In the genomic region with DNA sequence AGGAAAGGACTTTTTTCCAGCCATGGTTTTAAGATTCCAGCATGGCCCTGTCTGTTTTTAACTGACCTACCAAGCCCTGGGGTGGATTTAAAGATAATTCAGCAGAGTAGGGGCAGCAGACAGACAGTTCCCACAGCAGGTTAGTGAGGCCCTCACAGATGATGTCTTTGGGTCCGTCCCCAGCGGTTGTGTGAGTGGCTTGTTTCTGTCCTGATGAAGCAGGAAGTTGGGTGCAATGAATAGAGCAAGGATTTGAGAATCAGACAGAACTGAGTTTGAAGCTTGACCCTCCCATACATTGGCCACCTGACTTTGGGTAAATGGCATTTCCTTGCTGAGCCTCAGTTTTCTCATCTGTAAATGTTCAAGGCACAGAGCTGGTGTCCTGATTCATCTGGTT, we compare ENCODE assay signal across 28 cellular contexts.
"Had no signal": no experiment of that assay in that cellular context is flagged by ENCODE, and none has a peak within 500 bp of the region (broad histone marks: within the 10 kb centered on the region; RNA-seq: fewer than 3 reads in every experiment).

No MANE protein-coding gene starts in this region.

- DNase-seq: Kasumi-1, MV-4-11, NCI-H1048, NCI-H1105, NCI-H1417 treated with DMSO at 0.1 percent for 48 hours, NCI-H146, NCI-H1694 treated with DMSO at 0.1 percent for 48 hours, NCI-H1930, NCI-H2081, NCI-H2107, NCI-H226, NCI-H446, NCI-H510A, NCI-H524 treated with DMSO at 0.1 percent for 48 hours, NCI-H69, NCI-H774, OCI-M1, PC-9, Peyer's patch, SHP77 treated with DMSO at 0.1 percent for 48 hours, SJCRH30, T-helper 1 cell, T-helper 17 cell had no signal

- H3K9me3 ChIP-seq: Peyer's patch, SJCRH30 had no signal

- H3K4me3 ChIP-seq: K562, PC-9, Peyer's patch, SJCRH30 had no signal

- ATAC-seq: K562, Right ventricle myocardium inferior, SK-N-SH treated with all-trans-retinoic acid at 6 μM for 48 hours, T-helper 17 cell had no signal

- H3K27me3 ChIP-seq: Peyer's patch had no signal

- H3K4me1 ChIP-seq: Peyer's patch, SJCRH30 had no signal

- H3K4me2 ChIP-seq: KMS-11, PC-9 had no signal

- H2AFZ ChIP-seq: PC-9 had no signal

- H3K27ac ChIP-seq: KMS-11, PC-9, Peyer's patch, SJCRH30 had no signal

- H3K9ac ChIP-seq: KMS-11 had no signal

- H3K27ac Mint-ChIP-seq: IgD-negative memory B cell, T-helper 17 cell had no signal

- H3K4me3 Mint-ChIP-seq: IgD-negative memory B cell, T-helper 17 cell had no signal

- H3K36me3 ChIP-seq: Peyer's patch, SJCRH30 had no signal

- H3K9me3 Mint-ChIP-seq: IgD-negative memory B cell had no signal
